19 cellular contexts compared by ENCODE assay signal in genomic region chr6:34015576-34015975, GRCh38.
A peak's percentile ranks its signal among the peaks of the same experiment; 100 is the strongest.
DNase-seq lines count a peak whose midpoint lies in the region; TF ChIP-seq lines count a peak whose summit lies in the region.
"Had no signal": no experiment of that assay in that cellular context is flagged by ENCODE, and none has a peak within 500 bp of the region (broad histone marks: within the 10 kb centered on the region; RNA-seq: fewer than 3 reads in every experiment).

No MANE protein-coding gene starts in this region.

- no peak overlapping the region for H3K9ac ChIP-seq in GM23248

- no peaks in the 10 kb centered on the region for H3K79me2 ChIP-seq in GM23248 (ENCODE audit: insufficient read depth)
- no peaks in the 10 kb centered on the region for H3K79me2 ChIP-seq in OCI-LY7 (ENCODE audit: insufficient read depth, low read depth, low read length)

- H2AFZ ChIP-seq in GM23248 (no peak overlapping the region), OCI-LY7 (ENCODE audit: low read length) (no peak overlapping the region)

- H3K27me3 ChIP-seq in GM23248 (replicated peaks; ENCODE audit: insufficient read depth): peaks cover 12% of the 10 kb centered on the region; the same call in 1 of the 2 replicates
- H3K27me3 ChIP-seq in breast epithelium: no peaks in the 10 kb centered on the region

- H3K4me2 ChIP-seq in GM23248 (ENCODE audit: unreplicated experiment) (no peak overlapping the region), OCI-LY7 (ENCODE audit: low read length) (no peak overlapping the region)

- in situ Hi-C loops in GM23248 (cut with MboI): no loop called here

- CTCF ChIA-PET in OCI-LY7 (lab: Charles Lee; ENCODE audit: unreplicated experiment): no interaction called here

- WGBS in GM23248 (ENCODE audit: low coverage in 1 of 2, low lambda C conversion rate in 2 of 2, missing lambda C conversion rate in 2 of 2), 2 experiments: 60 to 66% methylated on average over 6 of the region's 6 CpGs

- H3K36me3 ChIP-seq in GM23248 (ENCODE audit: low read depth) (no peaks in the 10 kb centered on the region), OCI-LY7 (ENCODE audit: insufficient read depth, low read length) (no peaks in the 10 kb centered on the region), breast epithelium (no peaks in the 10 kb centered on the region)
- H3K36me3 ChIP-seq: gastrocnemius medialis had no signal

- H3K4me3 ChIP-seq in GM23248 (no peak overlapping the region), OCI-LY7 (ENCODE audit: low read depth, low read length, poor library complexity, severe bottlenecking) (no peak overlapping the region), breast epithelium (no peak overlapping the region)
- H3K4me3 ChIP-seq: gastrocnemius medialis had no signal

- POLR2A ChIA-PET in OCI-LY7 (lab: Charles Lee): no interaction called here

- H3K4me1 ChIP-seq in GM23248 (ENCODE audit: insufficient read depth) (no peaks in the 10 kb centered on the region), OCI-LY7 (ENCODE audit: insufficient read depth, low read length, poor library complexity, severe bottlenecking) (no peaks in the 10 kb centered on the region), breast epithelium (no peaks in the 10 kb centered on the region)
- H3K4me1 ChIP-seq: gastrocnemius medialis had no signal

- no peaks in the 10 kb centered on the region for H3F3A ChIP-seq in GM23248 (ENCODE audit: insufficient read depth)

- TF ChIP-seq CTCF in OCI-LY7 (conservative IDR thresholded peaks at IDR 0.05; ENCODE audit: low read length): no peak
- no peak for TF ChIP-seq CTCF in breast epithelium (IDR thresholded peaks at IDR 0.05)

- DNase-seq in AG08396 (ENCODE audit: low spot score): peak; percentile 36
- DNase-seq in GM23248: peak; percentile 37
- peak; percentile 75 for DNase-seq in astrocyte of the hippocampus (ENCODE audit: low read depth, low spot score)
- peak; percentile 22 for DNase-seq in iris pigment epithelial cell (ENCODE audit: low read depth)
- DNase-seq in AG08395 (ENCODE audit: low spot score): no peak
- no peak for DNase-seq in OCI-LY7 (ENCODE audit: low spot score)
- DNase-seq in breast epithelium (ENCODE audit: low spot score in 2 of 2): no peak
- DNase-seq: activated CD4-positive, alpha-beta T cell treated with anti-CD3 and anti-CD28 coated beads, Interleukin-2, amount 10 ng/mL, durations not matched to agents 7 days and 5 days; activated effector memory CD4-positive, alpha-beta T cell treated with Interleukin-2 at 50 U/mL for 16 hours; CD8-positive, alpha-beta T cell; DMS53; gastrocnemius medialis; GOT3; KBM-7; NCI-H187 treated with DMSO at 0.1 percent for 48 hours; NCI-H510A treated with DMSO at 0.1 percent for 48 hours; nephron progenitor cell; SHP77 treated with DMSO at 0.1 percent for 48 hours had no signal

- H3K27ac ChIP-seq in GM23248: no peak overlapping the region
- no peak overlapping the region for H3K27ac ChIP-seq in OCI-LY7 (ENCODE audit: low read depth, low read length, poor library complexity, severe bottlenecking)
- no peak overlapping the region for H3K27ac ChIP-seq in breast epithelium
- H3K27ac ChIP-seq: epithelial cell of prostate, gastrocnemius medialis had no signal

- H4K20me1 ChIP-seq in GM23248 (ENCODE audit: insufficient read depth): no peaks in the 10 kb centered on the region
- H4K20me1 ChIP-seq in OCI-LY7 (ENCODE audit: insufficient read depth, low read length): no peaks in the 10 kb centered on the region

- TF ChIP-seq POLR2A in breast epithelium (IDR thresholded peaks at IDR 0.05): no peak

- intact Hi-C loops in OCI-LY7 (cut with micrococcal nuclease; ENCODE audit: unreplicated experiment): no loop called here
- intact Hi-C loops in breast epithelium (cut with DNase I; ENCODE audit: low total_unique reads): no loop called here

- H3K9me3 ChIP-seq in GM23248 (ENCODE audit: low read depth) (no peaks in the 10 kb centered on the region), OCI-LY7 (ENCODE audit: low read length) (no peaks in the 10 kb centered on the region), breast epithelium (no peaks in the 10 kb centered on the region)
- H3K9me3 ChIP-seq: gastrocnemius medialis had no signal

- H3K9me2 ChIP-seq in GM23248 (ENCODE audit: insufficient read depth) (no peaks in the 10 kb centered on the region), OCI-LY7 (ENCODE audit: insufficient read depth, low read length) (no peaks in the 10 kb centered on the region)

- no TSS peak for BruUV-seq in OCI-LY7 (replicated peaks; lab: Mats Ljungman, UMichigan)

Comparison
In these comparisons a context has a peak if more than half of its experiments do, and no peak if none do; other contexts are left out.
1. DNase-seq: peak in AG08396 (single experiment), GM23248 (single experiment), astrocyte of the hippocampus (single experiment) and iris pigment epithelial cell (single experiment); none in AG08395 (single experiment), OCI-LY7 (single experiment) and breast epithelium (0 of 2).